25 cellular contexts compared by ENCODE assay signal in genomic region chr6:153412519-153412918, GRCh38.
"Had no signal": no experiment of that assay in that cellular context is flagged by ENCODE, and none has a peak within 500 bp of the region (broad histone marks: within the 10 kb centered on the region; RNA-seq: fewer than 3 reads in every experiment).

No MANE protein-coding gene starts in this region.

- H3K36me3 ChIP-seq: neutrophil, pancreas, right lobe of liver, sigmoid colon, stomach, thoracic aorta, thyroid gland, tibial nerve, upper lobe of left lung, vagina had no signal

- ATAC-seq: natural killer cell treated with Interleukin-12 subunit alpha and Interleukin-12 subunit beta and Interleukin-15 and Interleukin-18, amount 100 ng/mL, for 72 hours; pancreas; psoas muscle; right cardiac atrium; right lobe of liver; stimulated activated effector memory CD8-positive, alpha-beta T cell treated with anti-CD3 and anti-CD28 coated beads, Interleukin-12 subunit alpha, Interleukin-12 subunit beta, amount 100 ng/mL, for 72 hours; stimulated activated naive B cell treated with anti-CD40 and anti-IgM and Interleukin-4, amounts not matched to agents 10 μg/mL and 1 μg/mL and 100 μg/mL, for 72 hours had no signal

- H3K27ac ChIP-seq: neutrophil, pancreas, psoas muscle, right lobe of liver, sigmoid colon, stomach, thoracic aorta, thyroid gland, tibial nerve, upper lobe of left lung, vagina had no signal

- H3K27me3 ChIP-seq: neutrophil, pancreas, right lobe of liver, sigmoid colon, stomach, thyroid gland, tibial nerve, upper lobe of left lung, vagina had no signal

- H3K4me1 ChIP-seq: pancreas, psoas muscle, right lobe of liver, sigmoid colon, stomach, thyroid gland, tibial nerve, upper lobe of left lung, vagina had no signal

- H3K4me3 ChIP-seq: pancreas, psoas muscle, right lobe of liver, sigmoid colon, stomach, thoracic aorta, thyroid gland, tibial nerve, upper lobe of left lung, vagina had no signal

- H3K9me3 ChIP-seq: neutrophil, pancreas, psoas muscle, right lobe of liver, sigmoid colon, thoracic aorta, thyroid gland, upper lobe of left lung, vagina had no signal

- DNase-seq: nephron progenitor cell; nucleus accumbens; pancreas; posterior cingulate gyrus; psoas muscle; right cardiac atrium; right lobe of liver; sigmoid colon; small intestine; stimulated activated CD4-positive, alpha-beta T cell treated with anti-CD3 and anti-CD28 coated beads, Interleukin-15, amount 100 ng/mL, for 24 hours; stimulated activated CD4-positive, alpha-beta T cell treated with anti-CD3 and anti-CD28 coated beads, Interleukin-2, amount 100 ng/mL, for 24 hours; stimulated activated CD4-positive, alpha-beta T cell treated with anti-CD3 and anti-CD28 coated beads, Interleukin-2, amount 100 ng/mL, for 48 hours; stimulated activated CD4-positive, alpha-beta T cell treated with anti-CD3 and anti-CD28 coated beads, Interleukin-4, amount 100 ng/mL, for 24 hours; stimulated activated naive B cell treated with anti-CD40 and anti-IgM and Interleukin-4, amounts not matched to agents 10 μg/mL and 1 μg/mL and 100 μg/mL, for 72 hours; stimulated activated naive CD4-positive, alpha-beta T cell treated with Interleukin-2 at 50 U/mL for 16 hours; stomach; thyroid gland; trophoblast cell; upper lobe of left lung had no signal
